In genomic region chr3:69368129-69368741, GRCh38 we compare ENCODE assay signal across 8 cellular contexts. TPM values are rescaled to one million over a fixed set of nuclear protein-coding genes. Genes with fewer than 3 reads are reported as not detected.
DNase-seq lines count a peak whose midpoint lies in the region; ATAC-seq and TF ChIP-seq lines count a peak whose summit lies in the region.

No MANE protein-coding gene starts in this region.

- intact Hi-C loops in activated CD4-positive, alpha-beta T cell treated with anti-CD3 and anti-CD28 coated beads, Interleukin-2, amount 10 ng/mL, durations not matched to agents 24 days and 14 days (cut with micrococcal nuclease), result no loop called here
- intact Hi-C loops in naive thymus-derived CD4-positive, alpha-beta T cell (cut with micrococcal nuclease), result loop anchor here in 1 of 2 donors (2.0 kb wide), 1 partner anchor 41 kb away; no protein-coding TSS in a partner anchor
- intact Hi-C loops in uterus (cut with DNase I; ENCODE audit: low total_unique reads), result no loop called here

- TF ChIP-seq POLR2A in uterus (IDR thresholded peaks at IDR 0.05), result no peak

- H3K4me1 ChIP-seq in naive thymus-derived CD4-positive, alpha-beta T cell (ENCODE audit: control insufficient read depth in 2 of 2, insufficient read depth in 2 of 2, low read length in 2 of 2), result peaks cover 20 to 24% of the 10 kb centered on the region in 2 donors
- no peaks in the 10 kb centered on the region for H3K4me1 ChIP-seq in uterus

- TF ChIP-seq CTCF in uterus (IDR thresholded peaks at IDR 0.05), result no peak

- no peak overlapping the region for H3K27ac ChIP-seq in naive thymus-derived CD4-positive, alpha-beta T cell (ENCODE audit: low read depth, low read length)
- H3K27ac ChIP-seq in uterus, result peak overlapping the region in 1 of 2 donors; percentile 17

- no peak overlapping the region for H3K4me3 ChIP-seq in naive thymus-derived CD4-positive, alpha-beta T cell (ENCODE audit: low read length)
- no peak overlapping the region for H3K4me3 ChIP-seq in uterus

- H3K36me3 Mint-ChIP-seq in activated CD4-positive, alpha-beta T cell treated with anti-CD3 and anti-CD28 coated beads, Interleukin-2, amount 10 ng/mL, durations not matched to agents 24 days and 14 days (ENCODE audit: low read depth), result no peaks in the 10 kb centered on the region
- no peaks in the 10 kb centered on the region for H3K36me3 Mint-ChIP-seq in activated CD4-positive, alpha-beta memory T cell treated with anti-CD3 and anti-CD28 coated beads, Interleukin-2, amount 10 ng/mL, durations not matched to agents 7 days and 5 days (ENCODE audit: low read depth)
- peaks cover 0 to 4% (median 0%) of the 10 kb centered on the region in 5 donors for H3K36me3 Mint-ChIP-seq in naive thymus-derived CD4-positive, alpha-beta T cell

- peaks cover 2% of the 10 kb centered on the region for H3K27me3 Mint-ChIP-seq in activated CD4-positive, alpha-beta T cell treated with anti-CD3 and anti-CD28 coated beads, Interleukin-2, amount 10 ng/mL, durations not matched to agents 24 days and 14 days
- H3K27me3 Mint-ChIP-seq in activated CD4-positive, alpha-beta memory T cell treated with anti-CD3 and anti-CD28 coated beads, Interleukin-2, amount 10 ng/mL, durations not matched to agents 7 days and 5 days, result no peaks in the 10 kb centered on the region
- H3K27me3 Mint-ChIP-seq in naive thymus-derived CD4-positive, alpha-beta T cell, result peaks cover 0 to 11% (median 7%) of the 10 kb centered on the region in 5 donors

- H3K4me3 Mint-ChIP-seq in activated CD4-positive, alpha-beta T cell treated with anti-CD3 and anti-CD28 coated beads, Interleukin-2, amount 10 ng/mL, durations not matched to agents 24 days and 14 days, result no peak overlapping the region
- H3K4me3 Mint-ChIP-seq in activated CD4-positive, alpha-beta memory T cell treated with anti-CD3 and anti-CD28 coated beads, Interleukin-2, amount 10 ng/mL, durations not matched to agents 7 days and 5 days, result no peak overlapping the region
- H3K4me3 Mint-ChIP-seq in naive thymus-derived CD4-positive, alpha-beta T cell, result peak overlapping the region in 4 of 10 donors; percentile 26 to 60 (median 38)

- no peaks in the 10 kb centered on the region for H3K36me3 ChIP-seq in naive thymus-derived CD4-positive, alpha-beta T cell (ENCODE audit: control insufficient read depth in 2 of 3, insufficient read depth in 3 of 3, low read length in 3 of 3)
- H3K36me3 ChIP-seq in uterus, result no peaks in the 10 kb centered on the region

- no peaks in the 10 kb centered on the region for H3K9me3 Mint-ChIP-seq in activated CD4-positive, alpha-beta T cell treated with anti-CD3 and anti-CD28 coated beads, Interleukin-2, amount 10 ng/mL, durations not matched to agents 24 days and 14 days
- no peaks in the 10 kb centered on the region for H3K9me3 Mint-ChIP-seq in activated CD4-positive, alpha-beta memory T cell treated with anti-CD3 and anti-CD28 coated beads, Interleukin-2, amount 10 ng/mL, durations not matched to agents 7 days and 5 days
- H3K9me3 Mint-ChIP-seq in naive thymus-derived CD4-positive, alpha-beta T cell, result peaks cover 0 to 2% (median 0%) of the 10 kb centered on the region in 11 donors

- peak; percentile 82 for DNase-seq in activated CD4-positive, alpha-beta T cell treated with anti-CD3 and anti-CD28 coated beads, Interleukin-2, amount 10 ng/mL, durations not matched to agents 24 days and 14 days
- DNase-seq in activated CD4-positive, alpha-beta T cell treated with anti-CD3 and anti-CD28 coated beads, Interleukin-2, amount 50 U/mL, for 1 hour, result no peak
- peak; percentile 60 for DNase-seq in activated CD4-positive, alpha-beta memory T cell treated with anti-CD3 and anti-CD28 coated beads, Interleukin-2, amount 10 ng/mL, durations not matched to agents 7 days and 5 days
- DNase-seq in naive thymus-derived CD4-positive, alpha-beta T cell, result peak in 3 of 9 donors; percentile 9 to 24 (median 13)
- DNase-seq in DMS114 treated with DMSO at 0.1 percent for 48 hours (lab: John Stamatoyannopoulos, UW; ENCODE audit: unreplicated experiment), result no peak
- DNase-seq in COLO829 (ENCODE audit: low spot score), result no peak
- no peak for DNase-seq in uterus

- H3K27ac Mint-ChIP-seq in activated CD4-positive, alpha-beta T cell treated with anti-CD3 and anti-CD28 coated beads, Interleukin-2, amount 10 ng/mL, durations not matched to agents 24 days and 14 days, result no peak overlapping the region
- no peak overlapping the region for H3K27ac Mint-ChIP-seq in activated CD4-positive, alpha-beta memory T cell treated with anti-CD3 and anti-CD28 coated beads, Interleukin-2, amount 10 ng/mL, durations not matched to agents 7 days and 5 days
- peak overlapping the region in 2 of 9 donors; percentile 5 to 26 for H3K27ac Mint-ChIP-seq in naive thymus-derived CD4-positive, alpha-beta T cell

- POLR2A ChIA-PET in activated CD4-positive, alpha-beta memory T cell treated with anti-CD3 and anti-CD28 coated beads, Interleukin-2, amount 10 ng/mL, durations not matched to agents 7 days and 5 days (lab: Charles Lee), result no interaction called here
- POLR2A ChIA-PET in naive thymus-derived CD4-positive, alpha-beta T cell (lab: Charles Lee), result no interaction called here

- H3K9me3 ChIP-seq in naive thymus-derived CD4-positive, alpha-beta T cell (ENCODE audit: control insufficient read depth in 2 of 3, low read length in 3 of 3), result no peaks in the 10 kb centered on the region
- H3K9me3 ChIP-seq in uterus, result no peaks in the 10 kb centered on the region

- H3K4me1 Mint-ChIP-seq in activated CD4-positive, alpha-beta T cell treated with anti-CD3 and anti-CD28 coated beads, Interleukin-2, amount 10 ng/mL, durations not matched to agents 24 days and 14 days, result peaks cover 24% of the 10 kb centered on the region
- H3K4me1 Mint-ChIP-seq in activated CD4-positive, alpha-beta memory T cell treated with anti-CD3 and anti-CD28 coated beads, Interleukin-2, amount 10 ng/mL, durations not matched to agents 7 days and 5 days, result peaks cover 19% of the 10 kb centered on the region
- H3K4me1 Mint-ChIP-seq in naive thymus-derived CD4-positive, alpha-beta T cell, result peaks cover 17 to 41% (median 32%) of the 10 kb centered on the region in 7 donors

- CTCF ChIA-PET in activated CD4-positive, alpha-beta memory T cell treated with anti-CD3 and anti-CD28 coated beads, Interleukin-2, amount 10 ng/mL, durations not matched to agents 7 days and 5 days (lab: Charles Lee), result interaction anchor here (0.8 kb wide), 1 partner anchor 207 kb away, joined by 3 read pairs; no protein-coding TSS in a partner anchor
- CTCF ChIA-PET in naive thymus-derived CD4-positive, alpha-beta T cell (lab: Charles Lee), result no interaction called here

- peak; percentile 98 for ATAC-seq in HG03025 (IDR thresholded peaks at IDR 0.05; ENCODE audit: low FRiP score, unreplicated experiment)
- ATAC-seq in naive thymus-derived CD4-positive, alpha-beta T cell, result peak; percentile 58

- H3K27me3 ChIP-seq in naive thymus-derived CD4-positive, alpha-beta T cell (ENCODE audit: control insufficient read depth in 2 of 2, insufficient read depth in 2 of 2, low read length in 2 of 2), result no peaks in the 10 kb centered on the region
- no peaks in the 10 kb centered on the region for H3K27me3 ChIP-seq in uterus

RNA-seq across cellular contexts. Expression of gene FRMD4B, which starts 17.7 kb away (rescaled TPM):
- 59.1 and 60.9 TPM in 2 replicates for total RNA-seq in activated CD4-positive, alpha-beta T cell treated with anti-CD3 and anti-CD28 coated beads, Interleukin-2, amount 10 ng/mL, durations not matched to agents 24 days and 14 days
- total RNA-seq in activated CD4-positive, alpha-beta memory T cell treated with anti-CD3 and anti-CD28 coated beads, Interleukin-2, amount 10 ng/mL, durations not matched to agents 7 days and 5 days, result 10 to 100 TPM; 69.5 to 72.4 TPM
- 10 to 100 TPM in 2 of 5 experiments, 1 to 10 TPM in 3; 3.0 to 32.2 (median 6.5) TPM for total RNA-seq in naive thymus-derived CD4-positive, alpha-beta T cell
- under 1 TPM in 1 of 2 donors, not detected in 1; 0.59 TPM for polyA plus RNA-seq in naive thymus-derived CD4-positive, alpha-beta T cell
- 10 to 100 TPM in 3 of 4 donors, 1 to 10 TPM in 1; 9.4 to 87.0 (median 23.6) TPM for total RNA-seq in uterus

Comparison
In these comparisons a context has a peak if more than half of its experiments do, and no peak if none do; other contexts are left out.
1. DNase-seq: peak in activated CD4-positive, alpha-beta T cell treated with anti-CD3 and anti-CD28 coated beads, Interleukin-2, amount 10 ng/mL, durations not matched to agents 24 days and 14 days (single experiment) and activated CD4-positive, alpha-beta memory T cell treated with anti-CD3 and anti-CD28 coated beads, Interleukin-2, amount 10 ng/mL, durations not matched to agents 7 days and 5 days (single experiment); none in activated CD4-positive, alpha-beta T cell treated with anti-CD3 and anti-CD28 coated beads, Interleukin-2, amount 50 U/mL, for 1 hour (single experiment), DMS114 treated with DMSO at 0.1 percent for 48 hours (single experiment), COLO829 (single experiment) and uterus (0 of 2).